Comparison of ENCODE assay signal across 29 cellular contexts in the genomic region with DNA sequence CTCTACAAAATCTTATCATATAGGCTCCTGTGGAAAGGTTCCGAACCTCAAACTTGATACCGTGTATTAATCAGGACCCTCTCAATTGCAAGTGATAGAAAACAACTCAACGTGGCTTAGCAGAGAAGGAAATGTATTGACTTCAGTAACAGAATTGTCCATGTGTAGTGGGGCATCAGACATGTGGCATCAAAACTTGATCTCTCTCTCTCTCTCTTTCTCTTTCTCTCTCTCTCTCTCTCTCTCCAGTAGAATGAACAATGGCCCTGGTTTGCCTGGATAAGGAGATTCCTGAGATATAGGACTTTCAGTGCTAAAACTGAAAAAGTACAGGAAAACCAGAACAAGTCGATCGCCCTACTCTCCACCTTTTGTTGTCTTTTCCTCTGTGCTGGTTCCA.
"Had no signal": no experiment of that assay in that cellular context is flagged by ENCODE, and none has a peak within 500 bp of the region (broad histone marks: within the 10 kb centered on the region; RNA-seq: fewer than 3 reads in every experiment).

No MANE protein-coding gene starts in this region.

- H3K4me3 Mint-ChIP-seq: stimulated activated effector memory CD8-positive, alpha-beta T cell treated with anti-CD3 and anti-CD28 coated beads, Interleukin-12 subunit alpha, Interleukin-12 subunit beta, amount 100 ng/mL, for 72 hours; stimulated activated memory B cell treated with anti-CD40 and anti-IgM and Interleukin-4, amounts not matched to agents 10 μg/mL and 1 μg/mL and 100 μg/mL, for 72 hours; stimulated activated naive B cell treated with anti-CD40 and anti-IgM and Interleukin-4, amounts not matched to agents 10 μg/mL and 1 μg/mL and 100 μg/mL, for 72 hours; stimulated activated naive CD8-positive, alpha-beta T cell treated with anti-CD3 and anti-CD28 coated beads, Interleukin-15, amount 100 ng/mL, for 72 hours; stimulated activated naive CD8-positive, alpha-beta T cell treated with anti-CD3 and anti-CD28 coated beads, Interleukin-15, Interleukin-2, amounts not matched to agents 100 ng/mL and 50 ng/mL, for 24 hours; type B pancreatic cell had no signal

- H3K36me3 ChIP-seq: stomach, suprapubic skin, thoracic aorta, thyroid gland, tibial artery, tibial nerve, transverse colon, upper lobe of left lung, upper lobe of right lung, uterus, vagina had no signal

- H3K27me3 Mint-ChIP-seq: stimulated activated memory B cell treated with anti-CD40 and anti-IgM and Interleukin-4, amounts not matched to agents 10 μg/mL and 1 μg/mL and 100 μg/mL, for 72 hours; stimulated activated naive B cell treated with anti-CD40 and anti-IgM and Interleukin-4, amounts not matched to agents 10 μg/mL and 1 μg/mL and 100 μg/mL, for 72 hours had no signal

- H3K4me1 ChIP-seq: suprapubic skin, testis, thyroid gland, tibial nerve, transverse colon, upper lobe of left lung, upper lobe of right lung, uterus, vagina had no signal

- H3K36me3 Mint-ChIP-seq: stimulated activated effector memory CD8-positive, alpha-beta T cell treated with anti-CD3 and anti-CD28 coated beads, Interleukin-12 subunit alpha, Interleukin-12 subunit beta, amount 100 ng/mL, for 72 hours; stimulated activated memory B cell treated with anti-CD40 and anti-IgM and Interleukin-4, amounts not matched to agents 10 μg/mL and 1 μg/mL and 100 μg/mL, for 72 hours; stimulated activated naive B cell treated with anti-CD40 and anti-IgM and Interleukin-4, amounts not matched to agents 10 μg/mL and 1 μg/mL and 100 μg/mL, for 72 hours; type B pancreatic cell had no signal

- H3K27ac Mint-ChIP-seq: stimulated activated effector memory CD8-positive, alpha-beta T cell treated with anti-CD3 and anti-CD28 coated beads, Interleukin-12 subunit alpha, Interleukin-12 subunit beta, amount 100 ng/mL, for 72 hours; stimulated activated memory B cell treated with anti-CD40 and anti-IgM and Interleukin-4, amounts not matched to agents 10 μg/mL and 1 μg/mL and 100 μg/mL, for 72 hours; stimulated activated naive B cell treated with anti-CD40 and anti-IgM and Interleukin-4, amounts not matched to agents 10 μg/mL and 1 μg/mL and 100 μg/mL, for 72 hours; stimulated activated naive CD8-positive, alpha-beta T cell treated with anti-CD3 and anti-CD28 coated beads, Interleukin-15, amount 100 ng/mL, for 72 hours; stimulated activated naive CD8-positive, alpha-beta T cell treated with anti-CD3 and anti-CD28 coated beads, Interleukin-15, Interleukin-2, amounts not matched to agents 100 ng/mL and 50 ng/mL, for 24 hours; type B pancreatic cell had no signal

- H3K9me3 Mint-ChIP-seq: stimulated activated naive CD8-positive, alpha-beta T cell treated with anti-CD3 and anti-CD28 coated beads, Interleukin-15, Interleukin-2, amounts not matched to agents 100 ng/mL and 50 ng/mL, for 24 hours; type B pancreatic cell had no signal

- H3K27ac ChIP-seq: stomach, suprapubic skin, testis, thoracic aorta, thyroid gland, tibial artery, tibial nerve, transverse colon, upper lobe of left lung, upper lobe of right lung, uterus, vagina had no signal

- H3K4me1 Mint-ChIP-seq: stimulated activated effector memory CD8-positive, alpha-beta T cell treated with anti-CD3 and anti-CD28 coated beads, Interleukin-12 subunit alpha, Interleukin-12 subunit beta, amount 100 ng/mL, for 72 hours; stimulated activated memory B cell treated with anti-CD40 and anti-IgM and Interleukin-4, amounts not matched to agents 10 μg/mL and 1 μg/mL and 100 μg/mL, for 72 hours; stimulated activated naive B cell treated with anti-CD40 and anti-IgM and Interleukin-4, amounts not matched to agents 10 μg/mL and 1 μg/mL and 100 μg/mL, for 72 hours; stimulated activated naive CD8-positive, alpha-beta T cell treated with anti-CD3 and anti-CD28 coated beads, Interleukin-15, amount 100 ng/mL, for 72 hours had no signal

- H3K9me3 ChIP-seq: stomach, suprapubic skin, testis, thoracic aorta, thyroid gland, tibial artery, tibial nerve, transverse colon, upper lobe of left lung, upper lobe of right lung, uterus, vagina had no signal

- FAIRE-seq: urothelium cell line had no signal

- H3K27me3 ChIP-seq: stomach, suprapubic skin, testis, thyroid gland, tibial artery, tibial nerve, transverse colon, upper lobe of left lung, uterus, vagina had no signal

- H3K4me3 ChIP-seq: stomach, suprapubic skin, testis, thoracic aorta, thyroid gland, tibial artery, tibial nerve, transverse colon, upper lobe of left lung, upper lobe of right lung, uterus, vagina had no signal

- ATAC-seq: stimulated activated effector memory CD8-positive, alpha-beta T cell treated with anti-CD3 and anti-CD28 coated beads, Interleukin-12 subunit alpha, Interleukin-12 subunit beta, amount 100 ng/mL, for 72 hours; stimulated activated memory B cell treated with anti-CD40 and anti-IgM and Interleukin-4, amounts not matched to agents 10 μg/mL and 1 μg/mL and 100 μg/mL, for 72 hours; stimulated activated naive B cell treated with anti-CD40 and anti-IgM and Interleukin-4, amounts not matched to agents 10 μg/mL and 1 μg/mL and 100 μg/mL, for 72 hours; stimulated activated naive CD8-positive, alpha-beta T cell treated with anti-CD3 and anti-CD28 coated beads, Interleukin-15, amount 100 ng/mL, for 72 hours; stimulated activated naive CD8-positive, alpha-beta T cell treated with anti-CD3 and anti-CD28 coated beads, Interleukin-15, Interleukin-2, amounts not matched to agents 100 U/mL and 50 U/mL, for 24 hours; upper lobe of right lung had no signal

- DNase-seq: stimulated activated CD4-positive, alpha-beta T cell treated with anti-CD3 and anti-CD28 coated beads, Interleukin-2, amount 100 ng/mL, for 48 hours; stimulated activated CD4-positive, alpha-beta T cell treated with anti-CD3 and anti-CD28 coated beads, Interleukin-4, amount 100 ng/mL, for 1 hour; stimulated activated CD4-positive, alpha-beta T cell treated with anti-CD3 and anti-CD28 coated beads, Interleukin-4, amount 100 ng/mL, for 24 hours; stimulated activated CD4-positive, alpha-beta T cell treated with anti-CD3 and anti-CD28 coated beads, Interleukin-4, amount 100 ng/mL, for 4 hours; stimulated activated CD8-positive, alpha-beta memory T cell treated with anti-CD3 and anti-CD28 coated beads, Interleukin-4, amount 100 ng/mL, for 48 hours; stimulated activated naive B cell treated with anti-CD40 and anti-IgM and Interleukin-4, amounts not matched to agents 10 μg/mL and 1 μg/mL and 100 μg/mL, for 72 hours; stimulated activated naive CD4-positive, alpha-beta T cell; stimulated activated naive CD4-positive, alpha-beta T cell treated with Interleukin-2 at 50 U/mL for 16 hours; stimulated activated naive CD8-positive, alpha-beta T cell treated with anti-CD3 and anti-CD28 coated beads, Interleukin-15, amount 100 ng/mL, for 72 hours; stimulated activated naive CD8-positive, alpha-beta T cell treated with anti-CD3 and anti-CD28 coated beads, Interleukin-15, Interleukin-2, amounts not matched to agents 100 U/mL and 50 U/mL, for 24 hours; substantia nigra; testis; thyroid gland; tibial artery; transverse colon; trophoblast cell; upper lobe of left lung; upper lobe of right lung; uterus had no signal
